1 cellular context compared by ENCODE assay signal in genomic region chr11:8757533-8757932, GRCh38.
TF ChIP-seq lines count a peak whose summit lies in the region.

No MANE protein-coding gene starts in this region.

TF ChIP-seq in HCT116, 20 proteins besides CTCF, POLR2A, EP300 and RAD21 (continued from another document):
- TF ChIP-seq ZBTB33 (IDR thresholded peaks at IDR 0.05; ENCODE audit: extremely low read depth, insufficient replicate concordance, low read length) (no peak), CBX3 (IDR thresholded peaks at IDR 0.05; ENCODE audit: low read depth) (no peak), SIN3A (IDR thresholded peaks at IDR 0.05; ENCODE audit: low read depth) (no peak), JUND (IDR thresholded peaks at IDR 0.05) (no peak), ELF1 (IDR thresholded peaks at IDR 0.05; ENCODE audit: borderline replicate concordance, low read depth) (no peak)
